ENCODE assay signal across 19 cellular contexts in genomic region chr21:44017601-44018000, GRCh38. TPM values are rescaled to one million over a fixed set of nuclear protein-coding genes. Genes with fewer than 3 reads are reported as not detected.
DNase-seq lines count a peak whose midpoint lies in the region; ATAC-seq and TF ChIP-seq lines count a peak whose summit lies in the region.
"Had no signal": no experiment of that assay in that cellular context is flagged by ENCODE, and none has a peak within 500 bp of the region (broad histone marks: within the 10 kb centered on the region; RNA-seq: fewer than 3 reads in every experiment).

No MANE protein-coding gene starts in this region.

- H3K27me3 Mint-ChIP-seq in CD4-positive, alpha-beta T cell: no peaks in the 10 kb centered on the region
- H3K27me3 Mint-ChIP-seq in CD8-positive, alpha-beta memory T cell: no peaks in the 10 kb centered on the region
- H3K27me3 Mint-ChIP-seq in activated B cell treated with CpG ODN at 0.5 μM for 24 hours: no peaks in the 10 kb centered on the region
- no peaks in the 10 kb centered on the region for H3K27me3 Mint-ChIP-seq in memory B cell
- H3K27me3 Mint-ChIP-seq: activated naive CD8-positive, alpha-beta T cell treated with anti-CD3 and anti-CD28 coated beads, Interleukin-2, amount 10 ng/mL, durations not matched to agents 7 days and 5 days had no signal

- no peak overlapping the region for H3K4me3 ChIP-seq in CD8-positive, alpha-beta memory T cell (ENCODE audit: low read length)

- POLR2A ChIA-PET in CD4-positive, alpha-beta T cell (lab: Charles Lee): interaction anchor here (1.2 kb wide), 1 partner anchor 66 kb away, joined by 4 read pairs; no protein-coding TSS in a partner anchor
- POLR2A ChIA-PET in CD8-positive, alpha-beta memory T cell (lab: Charles Lee): no interaction called here
- POLR2A ChIA-PET in activated B cell treated with CpG ODN at 0.5 μM for 24 hours (lab: Charles Lee): no interaction called here

- ATAC-seq in CD4-positive, alpha-beta T cell (ENCODE audit: poor library complexity): no peak
- ATAC-seq in activated B cell treated with CpG ODN at 0.5 μM for 24 hours (ENCODE audit: low read depth): no peak
- ATAC-seq in memory B cell (ENCODE audit: low read depth): no peak
- no peak for ATAC-seq in HG03354 (IDR thresholded peaks at IDR 0.05; ENCODE audit: poor library complexity, severe bottlenecking, unreplicated experiment)
- ATAC-seq in GM21423 (IDR thresholded peaks at IDR 0.05; ENCODE audit: unreplicated experiment): no peak

- no peak for DNase-seq in CD4-positive, alpha-beta T cell
- no peak for DNase-seq in CD8-positive, alpha-beta memory T cell
- no peak for DNase-seq in activated B cell treated with CpG ODN at 0.5 μM for 24 hours
- no peak for DNase-seq in memory B cell (ENCODE audit: low spot score in 2 of 2)
- no peak for DNase-seq in SW 1271 (lab: John Stamatoyannopoulos, UW)
- DNase-seq in stimulated activated CD4-positive, alpha-beta T cell treated with anti-CD3 and anti-CD28 coated beads, Interleukin-4, amount 100 ng/mL, for 4 hours: no peak
- DNase-seq: activated naive CD8-positive, alpha-beta T cell treated with anti-CD3 and anti-CD28 coated beads, Interleukin-2, amount 10 ng/mL, durations not matched to agents 7 days and 5 days; brain microvascular endothelial cell; foreskin melanocyte; hypothalamus; kidney glomerular epithelial cell; NCI-H1417 treated with DMSO at 0.1 percent for 48 hours; NCI-H2171 treated with DMSO at 0.1 percent for 48 hours; NCI-H82; SK-N-SH had no signal

- H3K27me3 ChIP-seq in CD4-positive, alpha-beta T cell (ENCODE audit: control insufficient read depth, insufficient read depth, low read length): no peaks in the 10 kb centered on the region
- H3K27me3 ChIP-seq in CD8-positive, alpha-beta memory T cell (ENCODE audit: insufficient read depth, low read length, poor library complexity, severe bottlenecking): no peaks in the 10 kb centered on the region
- H3K27me3 ChIP-seq: brain microvascular endothelial cell had no signal

- H3K4me1 ChIP-seq in CD8-positive, alpha-beta memory T cell (ENCODE audit: insufficient read depth, low read length): peaks cover 82% of the 10 kb centered on the region

- H3K36me3 ChIP-seq in CD8-positive, alpha-beta memory T cell (ENCODE audit: insufficient read depth, low read length): no peaks in the 10 kb centered on the region
- H3K36me3 ChIP-seq: brain microvascular endothelial cell had no signal

- CTCF ChIA-PET in CD4-positive, alpha-beta T cell (lab: Charles Lee): interaction anchor here (0.9 to 1.7 kb wide), 2 partner anchors 42 to 68 kb away, joined by 3 to 4 read pairs; no protein-coding TSS in a partner anchor
- CTCF ChIA-PET in CD8-positive, alpha-beta memory T cell (lab: Charles Lee): no interaction called here
- CTCF ChIA-PET in activated B cell treated with CpG ODN at 0.5 μM for 24 hours (lab: Charles Lee): interaction anchor here (0.9 kb wide), 1 partner anchor 41 kb away, joined by 3 read pairs; no protein-coding TSS in a partner anchor

- H3K27ac ChIP-seq in CD4-positive, alpha-beta T cell (ENCODE audit: low read depth, low read length): no peak overlapping the region
- peak overlapping the region; percentile 53 for H3K27ac ChIP-seq in CD8-positive, alpha-beta memory T cell (ENCODE audit: low read depth, low read length)
- H3K27ac ChIP-seq: brain microvascular endothelial cell, VCaP had no signal

- H3K9me3 ChIP-seq in CD4-positive, alpha-beta T cell (ENCODE audit: control insufficient read depth, low read length): no peaks in the 10 kb centered on the region
- H3K9me3 ChIP-seq in CD8-positive, alpha-beta memory T cell (ENCODE audit: low read length): no peaks in the 10 kb centered on the region
- H3K9me3 ChIP-seq: SK-N-SH had no signal

- H3K4me3 Mint-ChIP-seq in CD4-positive, alpha-beta T cell: peak overlapping the region; percentile 5
- H3K4me3 Mint-ChIP-seq in CD8-positive, alpha-beta memory T cell: peak overlapping the region; percentile 15 to 88 (median 39)
- no peak overlapping the region for H3K4me3 Mint-ChIP-seq in activated B cell treated with CpG ODN at 0.5 μM for 24 hours
- peak overlapping the region; percentile 57 for H3K4me3 Mint-ChIP-seq in memory B cell
- H3K4me3 Mint-ChIP-seq: activated naive CD8-positive, alpha-beta T cell treated with anti-CD3 and anti-CD28 coated beads, Interleukin-2, amount 10 ng/mL, durations not matched to agents 7 days and 5 days; nephron had no signal

- peaks cover 17% of the 10 kb centered on the region for H3K36me3 Mint-ChIP-seq in CD4-positive, alpha-beta T cell (ENCODE audit: low read depth)
- H3K36me3 Mint-ChIP-seq in CD8-positive, alpha-beta memory T cell: peaks cover 0 to 27% (median 2%) of the 10 kb centered on the region in 3 donors
- H3K36me3 Mint-ChIP-seq in activated B cell treated with CpG ODN at 0.5 μM for 24 hours (ENCODE audit: low read depth): peaks cover 13% of the 10 kb centered on the region
- H3K36me3 Mint-ChIP-seq in memory B cell: no peaks in the 10 kb centered on the region

- intact Hi-C loops in CD4-positive, alpha-beta T cell (cut with DNase I, micrococcal nuclease): loop anchor here in 1 of 2 experiments (2.0 kb wide), 1 partner anchor 61 kb away; no protein-coding TSS in a partner anchor
- intact Hi-C loops in activated B cell treated with CpG ODN at 0.5 μM for 24 hours (cut with micrococcal nuclease): no loop called here

- peaks cover 86% of the 10 kb centered on the region for H3K4me1 Mint-ChIP-seq in CD4-positive, alpha-beta T cell (ENCODE audit: low read depth)
- H3K4me1 Mint-ChIP-seq in CD8-positive, alpha-beta memory T cell: peaks cover 75 to 92% (median 92%) of the 10 kb centered on the region in 3 donors
- peaks cover 86% of the 10 kb centered on the region for H3K4me1 Mint-ChIP-seq in activated B cell treated with CpG ODN at 0.5 μM for 24 hours
- H3K4me1 Mint-ChIP-seq in memory B cell: peaks cover 51% of the 10 kb centered on the region

- H3K27ac Mint-ChIP-seq in CD4-positive, alpha-beta T cell: peak overlapping the region; percentile 81
- peak overlapping the region in 6 of 8 donors; percentile 2 to 87 (median 70) for H3K27ac Mint-ChIP-seq in CD8-positive, alpha-beta memory T cell
- H3K27ac Mint-ChIP-seq in activated B cell treated with CpG ODN at 0.5 μM for 24 hours (peak overlapping the region; percentile 41), memory B cell (peak overlapping the region; percentile 74)
- H3K27ac Mint-ChIP-seq: activated naive CD8-positive, alpha-beta T cell treated with anti-CD3 and anti-CD28 coated beads, Interleukin-2, amount 10 ng/mL, durations not matched to agents 7 days and 5 days had no signal

- TF ChIP-seq CTCF in CD4-positive, alpha-beta T cell (IDR thresholded peaks at IDR 0.05): no peak
- TF ChIP-seq CTCF in activated B cell treated with CpG ODN at 0.5 μM for 24 hours (IDR thresholded peaks at IDR 0.05): no peak

- H3K9me3 Mint-ChIP-seq in CD4-positive, alpha-beta T cell: no peaks in the 10 kb centered on the region
- H3K9me3 Mint-ChIP-seq in CD8-positive, alpha-beta memory T cell: no peaks in the 10 kb centered on the region
- H3K9me3 Mint-ChIP-seq in activated B cell treated with CpG ODN at 0.5 μM for 24 hours (no peaks in the 10 kb centered on the region), memory B cell (no peaks in the 10 kb centered on the region)
- H3K9me3 Mint-ChIP-seq: activated naive CD8-positive, alpha-beta T cell treated with anti-CD3 and anti-CD28 coated beads, Interleukin-2, amount 10 ng/mL, durations not matched to agents 7 days and 5 days; nephron had no signal

RNA-seq across cellular contexts. Expression of gene TRAPPC10, which starts 5.5 kb away (rescaled TPM):
- 100 to 1,000 TPM in 1 of 2 experiments, 10 to 100 TPM in 1; 98.1 to 101 TPM for total RNA-seq in CD4-positive, alpha-beta T cell
- total RNA-seq in CD8-positive, alpha-beta memory T cell: 10 to 100 TPM; 50.0 to 54.7 TPM
- 45.1 TPM for polyA plus RNA-seq in CD8-positive, alpha-beta memory T cell
- total RNA-seq in activated B cell treated with CpG ODN at 0.5 μM for 24 hours: 77.8 and 96.0 TPM in 2 replicates
